10 cellular contexts compared by ENCODE assay signal in genomic region chr20:50138479-50139393, GRCh38. TPM values are rescaled to one million over a fixed set of nuclear protein-coding genes. Genes with fewer than 3 reads are reported as not detected.
DNase-seq lines count a peak whose midpoint lies in the region; ATAC-seq and TF ChIP-seq lines count a peak whose summit lies in the region.
"Had no signal": no experiment of that assay in that cellular context is flagged by ENCODE, and none has a peak within 500 bp of the region (broad histone marks: within the 10 kb centered on the region; RNA-seq: fewer than 3 reads in every experiment).

No MANE protein-coding gene starts in this region.

- peaks cover 11% of the 10 kb centered on the region for H3K79me2 ChIP-seq in GM23338 (replicated peaks; ENCODE audit: insufficient read depth)

- H2AFZ ChIP-seq in GM23338 = no peak overlapping the region
- H2AFZ ChIP-seq: PC-9 had no signal

- no peaks in the 10 kb centered on the region for H3K9me3 Mint-ChIP-seq in GM23338
- H3K9me3 Mint-ChIP-seq: type B pancreatic cell had no signal

- peak; percentile 25 to 48; a peak in 3 of 4 replicates for TF ChIP-seq CTCF in GM23338 (conservative IDR thresholded peaks at IDR 0.05; ENCODE audit: low read depth in 2 of 2)
- peak in 4 of 5 experiments; percentile 13 to 36 (median 26) for TF ChIP-seq CTCF in gastrocnemius medialis (IDR thresholded peaks at IDR 0.05 in 4 of 5, conservative IDR thresholded peaks at IDR 0.05 in 1 of 5)

- peaks cover 8% of the 10 kb centered on the region for H3K27me3 Mint-ChIP-seq in GM23338 (ENCODE audit: insufficient read depth, low read depth, poor library complexity)
- H3K27me3 Mint-ChIP-seq: type B pancreatic cell had no signal

- 68 to 73% (median 69%) methylated on average over 24 to 29 of the region's 29 CpGs for WGBS in adipose tissue, 3 donors
- WGBS in right cardiac atrium = 70% methylated on average over 29 of the region's 29 CpGs

- TF ChIP-seq POLR2A in gastrocnemius medialis (IDR thresholded peaks at IDR 0.05) = no peak

- H3K4me3 Mint-ChIP-seq in GM23338 = no peak overlapping the region
- H3K4me3 Mint-ChIP-seq: type B pancreatic cell had no signal

- peaks cover 7% of the 10 kb centered on the region for H4K20me1 ChIP-seq in GM23338 (replicated peaks; ENCODE audit: insufficient read depth)

- H3K36me3 ChIP-seq in GM23338 (ENCODE audit: insufficient read depth) (peaks cover 5% of the 10 kb centered on the region; the same call in 1 of the 2 replicates), gastrocnemius medialis (peaks cover 0 to 10% of the 10 kb centered on the region in 2 donors)

- peaks cover 44% of the 10 kb centered on the region for H3K36me3 Mint-ChIP-seq in GM23338 (ENCODE audit: low read depth)

- H3K27me3 ChIP-seq in GM23338 (ENCODE audit: insufficient read depth) = no peaks in the 10 kb centered on the region
- no peaks in the 10 kb centered on the region for H3K27me3 ChIP-seq in right cardiac atrium (ENCODE audit: control insufficient read depth, insufficient read depth)
- H3K27me3 ChIP-seq in gastrocnemius medialis = no peaks in the 10 kb centered on the region

- ATAC-seq in GM23338 (peak; percentile 58), right cardiac atrium (peak; percentile 17 to 28), gastrocnemius medialis (peak; percentile 15 to 35), HG03521 (IDR thresholded peaks at IDR 0.05; ENCODE audit: unreplicated experiment) (no peak)

- intact Hi-C loops in right cardiac atrium (cut with DNase I) (no loop called here), gastrocnemius medialis (cut with DNase I; ENCODE audit: low total_unique reads) (no loop called here)

- in situ Hi-C loops in gastrocnemius medialis (cut with MboI; ENCODE audit: low sequenced_read_pairs in 4 of 4) = no loop called here

- DNase-seq in GM23338 (ENCODE audit: low spot score) (peak; percentile 41), right cardiac atrium (peak; percentile 51 to 78 (median 70)), gastrocnemius medialis (peak; percentile 35 to 65), NCI-H1436 treated with DMSO at 0.1 percent for 48 hours (lab: John Stamatoyannopoulos, UW) (no peak), HuH-7.5 (ENCODE audit: low spot score) (no peak), NCI-H2081 (lab: John Stamatoyannopoulos, UW) (no peak)
- DNase-seq: PC-9 had no signal

- peak overlapping the region; percentile 55; the same call in 1 of the 2 replicates for H3K27ac ChIP-seq in GM23338 (ENCODE audit: low read depth)
- peak overlapping the region; percentile 15 for H3K27ac ChIP-seq in adipose tissue (ENCODE audit: low read depth, low read length)
- peak overlapping the region; percentile 79 for H3K27ac ChIP-seq in right cardiac atrium (ENCODE audit: low read length)
- peak overlapping the region; percentile 85 to 96 (median 90) for H3K27ac ChIP-seq in gastrocnemius medialis

- H3K27ac Mint-ChIP-seq in GM23338 = peak overlapping the region; percentile 76
- H3K27ac Mint-ChIP-seq: type B pancreatic cell had no signal

- H3K4me3 ChIP-seq in GM23338 (no peak overlapping the region), right cardiac atrium (ENCODE audit: low read length) (no peak overlapping the region), gastrocnemius medialis (no peak overlapping the region)
- H3K4me3 ChIP-seq: PC-9 had no signal

- no peaks in the 10 kb centered on the region for H3K9me3 ChIP-seq in right cardiac atrium (ENCODE audit: control insufficient read depth, low read length)
- no peaks in the 10 kb centered on the region for H3K9me3 ChIP-seq in gastrocnemius medialis

- H3F3A ChIP-seq in GM23338 (replicated peaks; ENCODE audit: low read depth) = no peaks in the 10 kb centered on the region

- no peaks in the 10 kb centered on the region for H3K9me2 ChIP-seq in GM23338 (ENCODE audit: insufficient read depth)

- peaks cover 11% of the 10 kb centered on the region for H3K4me1 ChIP-seq in GM23338 (ENCODE audit: insufficient read depth)
- H3K4me1 ChIP-seq in right cardiac atrium (ENCODE audit: control insufficient read depth, insufficient read depth, low read length) = peaks cover 14% of the 10 kb centered on the region
- H3K4me1 ChIP-seq in gastrocnemius medialis = peaks cover 27 to 62% of the 10 kb centered on the region in 2 donors

- peaks cover 38% of the 10 kb centered on the region for H3K4me1 Mint-ChIP-seq in GM23338

- no peak overlapping the region for H3K4me2 ChIP-seq in GM23338
- H3K4me2 ChIP-seq: PC-9 had no signal

TF ChIP-seq in GM23338, 12 proteins besides CTCF, POLR2A, EP300 and RAD21 (continues in another document):
- TF ChIP-seq ZNF331 (CRISPR knock-in tag; IDR thresholded peaks at IDR 0.05; ENCODE audit: low read depth) (no peak), ETS1 (IDR thresholded peaks at IDR 0.05) (no peak), ZNF114 (CRISPR knock-in tag; IDR thresholded peaks at IDR 0.05) (no peak), STAT1 (IDR thresholded peaks at IDR 0.05; ENCODE audit: unreplicated experiment) (no peak), NANOG (IDR thresholded peaks at IDR 0.05; ENCODE audit: borderline replicate concordance) (no peak), POLR2AphosphoS5 (IDR thresholded peaks at IDR 0.05; ENCODE audit: low read depth) (no peak), REST (IDR thresholded peaks at IDR 0.05; ENCODE audit: unreplicated experiment) (no peak), JUNB (IDR thresholded peaks at IDR 0.05; ENCODE audit: unreplicated experiment) (no peak), EZH2phosphoT487 (IDR thresholded peaks at IDR 0.05; ENCODE audit: unreplicated experiment) (no peak), CREB1 (CRISPR knock-in tag; IDR thresholded peaks at IDR 0.05; ENCODE audit: low read depth) (no peak), EZH2 (IDR thresholded peaks at IDR 0.05; ENCODE audit: low read depth, unreplicated experiment) (no peak)

RNA-seq across cellular contexts. Expression of gene PEDS1, which starts 14.8 kb away (rescaled TPM):
- 33.0 and 43.6 TPM in 2 replicates for total RNA-seq in GM23338 (2014; rRNA removed; shearing (Covaris generic))
- polyA plus RNA-seq in GM23338 (2016; fragmentation: Nextera tagmentation; extraction: Ambion mirVana) = 31.6 and 34.5 TPM in 2 replicates
- polyA plus RNA-seq in adipose tissue = 10 to 100 TPM; 10.6 to 53.5 (median 21.8) TPM
- 10 to 100 TPM; 19.3 to 25.2 (median 21.6) TPM for total RNA-seq in right cardiac atrium
- polyA plus RNA-seq in right cardiac atrium = 26.8 TPM
- 10 to 100 TPM; 33.2 to 77.9 (median 38.2) TPM for total RNA-seq in gastrocnemius medialis

RNA-seq across cellular contexts. Expression of gene UBE2V1, which starts 25.8 kb away (rescaled TPM):
- 85.7 and 105 TPM in 2 replicates for total RNA-seq in GM23338 (2014; rRNA removed; shearing (Covaris generic))
- polyA plus RNA-seq in GM23338 (2016; fragmentation: Nextera tagmentation; extraction: Ambion mirVana) = 293 and 302 TPM in 2 replicates
- polyA plus RNA-seq in adipose tissue = 10 to 100 TPM; 45.8 to 85.7 (median 66.3) TPM
- 100 to 1,000 TPM in 1 of 4 donors, 10 to 100 TPM in 3; 86.8 to 120 (median 91.9) TPM for total RNA-seq in right cardiac atrium
- polyA plus RNA-seq in right cardiac atrium = 86.0 TPM
- total RNA-seq in gastrocnemius medialis = 10 to 100 TPM; 37.6 to 58.5 (median 46.9) TPM

RNA-seq across cellular contexts. Expression of gene CEBPB, which starts 51.9 kb away (rescaled TPM):
- 20.5 and 25.4 TPM in 2 replicates for total RNA-seq in GM23338 (2014; rRNA removed; shearing (Covaris generic))
- polyA plus RNA-seq in GM23338 (2016; fragmentation: Nextera tagmentation; extraction: Ambion mirVana) (20.6 and 23.7 TPM in 2 replicates), adipose tissue (100 to 1,000 TPM in 1 of 3 donors, 10 to 100 TPM in 2; 25.1 to 214 (median 72.9) TPM), right cardiac atrium (16.4 TPM)
- total RNA-seq in right cardiac atrium (10 to 100 TPM; 46.2 to 92.4 (median 64.3) TPM), gastrocnemius medialis (100 to 1,000 TPM; 219 to 434 (median 321) TPM)

Comparison
In these comparisons a context has a peak if more than half of its experiments do, and no peak if none do; other contexts are left out.
1. DNase-seq: peak in GM23338 (single experiment), right cardiac atrium (3 of 3) and gastrocnemius medialis (2 of 2); none in NCI-H1436 treated with DMSO at 0.1 percent for 48 hours (single experiment), HuH-7.5 (single experiment) and NCI-H2081 (0 of 2).
2. H3K27ac ChIP-seq: peak in every context shown above with its lines; median percentile 90 in gastrocnemius medialis; 79 in right cardiac atrium; 55 in GM23338; 15 in adipose tissue.